ENCODE assay signal across 8 cellular contexts in genomic region chr20:2871555-2872303, GRCh38. TPM values are rescaled to one million over a fixed set of nuclear protein-coding genes. Genes with fewer than 3 reads are reported as not detected.
DNase-seq lines count a peak whose midpoint lies in the region; ATAC-seq, FAIRE-seq and TF ChIP-seq lines count a peak whose summit lies in the region.
"Had no signal": no experiment of that assay in that cellular context is flagged by ENCODE, and none has a peak within 500 bp of the region (broad histone marks: within the 10 kb centered on the region; RNA-seq: fewer than 3 reads in every experiment).

No MANE protein-coding gene starts in this region.

- peaks cover 0 to 11% of the 10 kb centered on the region in 2 experiments; a peak in 1 of 3 replicates for H3K36me3 ChIP-seq in HEK293 (ENCODE audit: control insufficient read depth in 2 of 2, insufficient read depth in 1 of 2, low read length in 2 of 2)

- no peaks in the 10 kb centered on the region for H3K9me3 ChIP-seq in HEK293 (ENCODE audit: control insufficient read depth, insufficient read depth, low read depth, low read length)
- H3K9me3 ChIP-seq: SJSA1 had no signal

- no peak overlapping the region for H3K27ac Mint-ChIP-seq in activated T-helper 17 cell treated with anti-CD3 and anti-CD28 coated beads, Interleukin-2, amount 50 U/mL, for 72 hours
- H3K27ac Mint-ChIP-seq in stimulated activated effector memory CD8-positive, alpha-beta T cell treated with anti-CD3 and anti-CD28 coated beads, Interleukin-12 subunit alpha, Interleukin-12 subunit beta, amount 100 ng/mL, for 72 hours: peak overlapping the region; percentile 75

- peak overlapping the region; percentile 96 for H3K4me3 Mint-ChIP-seq in activated T-helper 17 cell treated with anti-CD3 and anti-CD28 coated beads, Interleukin-2, amount 50 U/mL, for 72 hours
- H3K4me3 Mint-ChIP-seq in stimulated activated effector memory CD8-positive, alpha-beta T cell treated with anti-CD3 and anti-CD28 coated beads, Interleukin-12 subunit alpha, Interleukin-12 subunit beta, amount 100 ng/mL, for 72 hours: peak overlapping the region; percentile 93

- no peak for ATAC-seq in activated T-helper 17 cell treated with anti-CD3 and anti-CD28 coated beads, Interleukin-2, amount 50 U/mL, for 72 hours (replicated peaks)
- no peak for ATAC-seq in stimulated activated effector memory CD8-positive, alpha-beta T cell treated with anti-CD3 and anti-CD28 coated beads, Interleukin-12 subunit alpha, Interleukin-12 subunit beta, amount 100 ng/mL, for 72 hours
- no peak for ATAC-seq in HG03196 (IDR thresholded peaks at IDR 0.05; ENCODE audit: unreplicated experiment)

- CTCF ChIA-PET in HEK293 (lab: Yijun Ruan, JAX): interaction anchor here (2.0 to 2.4 kb wide), 2 partner anchors 20 to 129 kb away, joined by 9 to 10 read pairs; no protein-coding TSS in a partner anchor

- peaks cover 15% of the 10 kb centered on the region for H3K4me1 ChIP-seq in HEK293 (ENCODE audit: control insufficient read depth, insufficient read depth, low read length)

- peaks cover 13% of the 10 kb centered on the region for H3K36me3 Mint-ChIP-seq in activated T-helper 17 cell treated with anti-CD3 and anti-CD28 coated beads, Interleukin-2, amount 50 U/mL, for 72 hours (ENCODE audit: low read depth)
- H3K36me3 Mint-ChIP-seq in stimulated activated effector memory CD8-positive, alpha-beta T cell treated with anti-CD3 and anti-CD28 coated beads, Interleukin-12 subunit alpha, Interleukin-12 subunit beta, amount 100 ng/mL, for 72 hours: peaks cover 32% of the 10 kb centered on the region

- POLR2A ChIA-PET in HEK293 (lab: Yijun Ruan, JAX): no interaction called here

- no peak overlapping the region for H3K27ac ChIP-seq in HEK293 (ENCODE audit: extremely low read depth, low read depth, low read length)
- H3K27ac ChIP-seq: SJSA1 had no signal

- DNase-seq in stimulated activated effector memory CD8-positive, alpha-beta T cell treated with anti-CD3 and anti-CD28 coated beads, Interleukin-12 subunit alpha, Interleukin-12 subunit beta, amount 100 ng/mL, for 72 hours (ENCODE audit: low spot score in 2 of 2): no peak
- no peak for DNase-seq in cerebellar nuclear complex (lab: John Stamatoyannopoulos, UW)
- no peak for DNase-seq in frontal cortex (ENCODE audit: low spot score in 2 of 2)

- H3K9me3 Mint-ChIP-seq in activated T-helper 17 cell treated with anti-CD3 and anti-CD28 coated beads, Interleukin-2, amount 50 U/mL, for 72 hours: no peaks in the 10 kb centered on the region
- H3K9me3 Mint-ChIP-seq in stimulated activated effector memory CD8-positive, alpha-beta T cell treated with anti-CD3 and anti-CD28 coated beads, Interleukin-12 subunit alpha, Interleukin-12 subunit beta, amount 100 ng/mL, for 72 hours: no peaks in the 10 kb centered on the region

- H3K4me3 ChIP-seq in HEK293 (ENCODE audit: low read depth, low read length) (no peak overlapping the region), iPS-11a (ENCODE audit: low read depth, low read length) (peak overlapping the region; percentile 86)

- TF ChIP-seq CTCF in HEK293 (tag by site-specific recombination; IDR thresholded peaks at IDR 0.05): no peak

- H3K27me3 Mint-ChIP-seq in activated T-helper 17 cell treated with anti-CD3 and anti-CD28 coated beads, Interleukin-2, amount 50 U/mL, for 72 hours: no peaks in the 10 kb centered on the region

- FAIRE-seq in frontal cortex (lab: Jason Lieb, UNC): no peak

- H3K4me1 Mint-ChIP-seq in activated T-helper 17 cell treated with anti-CD3 and anti-CD28 coated beads, Interleukin-2, amount 50 U/mL, for 72 hours: peaks cover 36% of the 10 kb centered on the region
- H3K4me1 Mint-ChIP-seq in stimulated activated effector memory CD8-positive, alpha-beta T cell treated with anti-CD3 and anti-CD28 coated beads, Interleukin-12 subunit alpha, Interleukin-12 subunit beta, amount 100 ng/mL, for 72 hours: peaks cover 61% of the 10 kb centered on the region

TF ChIP-seq in HEK293, 187 proteins besides CTCF, POLR2A, EP300 and RAD21:
- TF ChIP-seq ZNF548 (tag by site-specific recombination; IDR thresholded peaks at IDR 0.05) (no peak), ZNF19 (tag by site-specific recombination; IDR thresholded peaks at IDR 0.05; ENCODE audit: low read depth) (no peak), ZNF544 (tag by site-specific recombination; IDR thresholded peaks at IDR 0.05) (no peak), ZNF26 (tag by site-specific recombination; IDR thresholded peaks at IDR 0.05) (no peak), PRDM1 (tag by site-specific recombination; IDR thresholded peaks at IDR 0.05) (peak; percentile 86), ZNF18 (tag by site-specific recombination; IDR thresholded peaks at IDR 0.05) (0 out of 2 replicates have a peak, but pooled peaks have one; percentile 27), ZBTB44 (tag by site-specific recombination; IDR thresholded peaks at IDR 0.05) (no peak), ZFHX2 (tag by site-specific recombination; conservative IDR thresholded peaks at IDR 0.05) (peak; percentile 35; the same call in 1 of the 2 replicates), SP2 (tag by site-specific recombination; IDR thresholded peaks at IDR 0.05) (0 out of 2 replicates have a peak, but pooled peaks have one; percentile 23), ZNF561 (tag by site-specific recombination; IDR thresholded peaks at IDR 0.05; ENCODE audit: borderline replicate concordance) (no peak), EGR2 (tag by site-specific recombination; IDR thresholded peaks at IDR 0.05; ENCODE audit: low read depth) (0 out of 2 replicates have a peak, but pooled peaks have one; percentile 19), ZFP3 (tag by site-specific recombination; IDR thresholded peaks at IDR 0.05; ENCODE audit: low read depth) (no peak), ZNF792 (tag by site-specific recombination; IDR thresholded peaks at IDR 0.05) (no peak), YY2 (tag by site-specific recombination; IDR thresholded peaks at IDR 0.05) (no peak), OVOL3 (tag by site-specific recombination; IDR thresholded peaks at IDR 0.05) (no peak), ZNF776 (tag by site-specific recombination; IDR thresholded peaks at IDR 0.05; ENCODE audit: borderline replicate concordance) (no peak), ZNF768 (tag by site-specific recombination; IDR thresholded peaks at IDR 0.05) (no peak)

RNA-seq across cellular contexts. Expression of gene PTPRA, which starts 1.6 kb away (rescaled TPM):
- total RNA-seq in activated T-helper 17 cell treated with anti-CD3 and anti-CD28 coated beads, Interleukin-2, amount 50 U/mL, for 72 hours: 10 to 100 TPM; 40.0 to 46.5 TPM
- total RNA-seq in frontal cortex: 135 TPM

RNA-seq across cellular contexts. Expression of gene VPS16, which starts 31.2 kb away (rescaled TPM):
- total RNA-seq in activated T-helper 17 cell treated with anti-CD3 and anti-CD28 coated beads, Interleukin-2, amount 50 U/mL, for 72 hours: 10 to 100 TPM; 37.2 to 45.4 TPM
- 63.2 TPM for total RNA-seq in frontal cortex

RNA-seq across cellular contexts. Expression of gene PCED1A, which starts 31.3 kb away (rescaled TPM):
- total RNA-seq in activated T-helper 17 cell treated with anti-CD3 and anti-CD28 coated beads, Interleukin-2, amount 50 U/mL, for 72 hours: 10 to 100 TPM; 15.0 to 38.5 TPM
- total RNA-seq in frontal cortex: 17.9 TPM

RNA-seq across cellular contexts. Expression of gene TMEM239, which starts 55.6 kb away (rescaled TPM):
- total RNA-seq in activated T-helper 17 cell treated with anti-CD3 and anti-CD28 coated beads, Interleukin-2, amount 50 U/mL, for 72 hours: not detected
- total RNA-seq in frontal cortex: not detected
- total RNA-seq: SJSA1 had no signal

RNA-seq across cellular contexts. Expression of gene C20orf141, which starts 56.9 kb away (rescaled TPM):
- total RNA-seq in activated T-helper 17 cell treated with anti-CD3 and anti-CD28 coated beads, Interleukin-2, amount 50 U/mL, for 72 hours: not detected
- total RNA-seq in frontal cortex: not detected
- total RNA-seq: SJSA1 had no signal
